ENCODE assay signal across 19 cellular contexts in genomic region chr16:75541236-75541635, GRCh38. TPM values are rescaled to one million over a fixed set of nuclear protein-coding genes. Genes with fewer than 3 reads are reported as not detected.
DNase-seq lines count a peak whose midpoint lies in the region; ATAC-seq and TF ChIP-seq lines count a peak whose summit lies in the region.
"Had no signal": no experiment of that assay in that cellular context is flagged by ENCODE, and none has a peak within 500 bp of the region (broad histone marks: within the 10 kb centered on the region; RNA-seq: fewer than 3 reads in every experiment).

No MANE protein-coding gene starts in this region.

- H3K36me3 Mint-ChIP-seq in activated CD4-positive, alpha-beta T cell treated with anti-CD3 and anti-CD28 coated beads, Interleukin-2, amount 10 ng/mL, durations not matched to agents 7 days and 5 days (ENCODE audit: low read depth): no peaks in the 10 kb centered on the region
- H3K36me3 Mint-ChIP-seq in chondrocyte (ENCODE audit: low read depth): peaks cover 2% of the 10 kb centered on the region

- no peak for TF ChIP-seq EP300 in transverse colon (IDR thresholded peaks at IDR 0.05; ENCODE audit: low read depth)

- TF ChIP-seq CTCF in chondrocyte (IDR thresholded peaks at IDR 0.05) (no peak), mucosa of descending colon (IDR thresholded peaks at IDR 0.05) (no peak), transverse colon (IDR thresholded peaks at IDR 0.05) (no peak)

- ATAC-seq in mucosa of descending colon (peak; percentile 87), GM21381 (IDR thresholded peaks at IDR 0.05; ENCODE audit: unreplicated experiment) (no peak)
- ATAC-seq: A549, GM12878, HepG2 had no signal

- H3K9me3 ChIP-seq in mucosa of descending colon (no peaks in the 10 kb centered on the region), transverse colon (no peaks in the 10 kb centered on the region)
- H3K9me3 ChIP-seq: A549 had no signal

- peak overlapping the region; percentile 31 for H3K27ac Mint-ChIP-seq in activated CD4-positive, alpha-beta T cell treated with anti-CD3 and anti-CD28 coated beads, Interleukin-2, amount 10 ng/mL, durations not matched to agents 7 days and 5 days
- H3K27ac Mint-ChIP-seq in chondrocyte (ENCODE audit: unreplicated experiment): no peak overlapping the region
- H3K27ac Mint-ChIP-seq: CD4-positive, alpha-beta T cell; H9 had no signal

- 65 to 68% methylated on average over 2 to 5 of the region's 5 CpGs for WGBS in transverse colon (ENCODE audit: low coverage in 1 of 2), 2 donors

- intact Hi-C loops in mucosa of descending colon (cut with DNase I, micrococcal nuclease) (no loop called here), transverse colon (cut with DNase I; ENCODE audit: low total_unique reads) (no loop called here)

- peak overlapping the region; percentile 77 to 80 (median 79) for H3K27ac ChIP-seq in transverse colon
- H3K27ac ChIP-seq: A549, C4-2B had no signal

- POLR2A ChIA-PET in activated CD4-positive, alpha-beta T cell treated with anti-CD3 and anti-CD28 coated beads, Interleukin-2, amount 10 ng/mL, durations not matched to agents 7 days and 5 days (lab: Charles Lee): no interaction called here

- in situ Hi-C loops in transverse colon (cut with MboI; ENCODE audit: low pct_ligation_motif_present in 1 of 4, low pct_unique_long_range_greater_than_20kb in 1 of 4, low sequenced_read_pairs in 3 of 4): no loop called here

- H3K4me1 ChIP-seq in mucosa of descending colon (ENCODE audit: low read depth) (peaks cover 26% of the 10 kb centered on the region), transverse colon (peaks cover 0 to 58% (median 31%) of the 10 kb centered on the region in 4 donors)
- H3K4me1 ChIP-seq: A549 had no signal

- DNase-seq in activated CD4-positive, alpha-beta T cell treated with anti-CD3 and anti-CD28 coated beads, Interleukin-2, amount 10 ng/mL, durations not matched to agents 7 days and 5 days: no peak
- DNase-seq in activated CD4-positive, alpha-beta T cell treated with anti-CD3 and anti-CD28 coated beads, Interleukin-2, amount 50 U/mL, for 1 hour: no peak
- peak; percentile 13 for DNase-seq in chondrocyte (ENCODE audit: low spot score)
- DNase-seq in mucosa of descending colon: peak; percentile 70 to 79 (median 71)
- DNase-seq in transverse colon: peak; percentile 72
- DNase-seq in NCI-H1694 treated with DMSO at 0.1 percent for 48 hours (lab: John Stamatoyannopoulos, UW): no peak
- no peak for DNase-seq in NCI-H69 (lab: John Stamatoyannopoulos, UW)
- DNase-seq: AML-193; CD4-positive, alpha-beta T cell; DMS53; DND-41; EL; H9 had no signal

- no peaks in the 10 kb centered on the region for H3K9me3 Mint-ChIP-seq in activated CD4-positive, alpha-beta T cell treated with anti-CD3 and anti-CD28 coated beads, Interleukin-2, amount 10 ng/mL, durations not matched to agents 7 days and 5 days
- no peaks in the 10 kb centered on the region for H3K9me3 Mint-ChIP-seq in chondrocyte (ENCODE audit: low read depth)
- H3K9me3 Mint-ChIP-seq: CD4-positive, alpha-beta T cell; H9 had no signal

- H3K36me3 ChIP-seq in mucosa of descending colon (ENCODE audit: low read depth) (no peaks in the 10 kb centered on the region), transverse colon (no peaks in the 10 kb centered on the region)

- CTCF ChIA-PET in activated CD4-positive, alpha-beta T cell treated with anti-CD3 and anti-CD28 coated beads, Interleukin-2, amount 10 ng/mL, durations not matched to agents 7 days and 5 days (lab: Charles Lee): interaction anchor here (1.6 kb wide), 1 partner anchor 10 kb away, joined by 5 read pairs; no protein-coding TSS in a partner anchor

- no peaks in the 10 kb centered on the region for H3K27me3 ChIP-seq in transverse colon

- H3K4me3 Mint-ChIP-seq in activated CD4-positive, alpha-beta T cell treated with anti-CD3 and anti-CD28 coated beads, Interleukin-2, amount 10 ng/mL, durations not matched to agents 7 days and 5 days: no peak overlapping the region
- H3K4me3 Mint-ChIP-seq in chondrocyte (ENCODE audit: unreplicated experiment): no peak overlapping the region
- H3K4me3 Mint-ChIP-seq: CD4-positive, alpha-beta T cell; H9 had no signal

- no peak for TF ChIP-seq POLR2A in transverse colon (IDR thresholded peaks at IDR 0.05)

- H3K4me1 Mint-ChIP-seq in activated CD4-positive, alpha-beta T cell treated with anti-CD3 and anti-CD28 coated beads, Interleukin-2, amount 10 ng/mL, durations not matched to agents 7 days and 5 days: peaks cover 3% of the 10 kb centered on the region
- no peaks in the 10 kb centered on the region for H3K4me1 Mint-ChIP-seq in chondrocyte (ENCODE audit: low read depth)

- H3K4me3 ChIP-seq in mucosa of descending colon: no peak overlapping the region
- no peak overlapping the region for H3K4me3 ChIP-seq in transverse colon
- H3K4me3 ChIP-seq: A549, GM12878 had no signal

- no peaks in the 10 kb centered on the region for H3K27me3 Mint-ChIP-seq in activated CD4-positive, alpha-beta T cell treated with anti-CD3 and anti-CD28 coated beads, Interleukin-2, amount 10 ng/mL, durations not matched to agents 7 days and 5 days
- H3K27me3 Mint-ChIP-seq in chondrocyte (ENCODE audit: low read depth): no peaks in the 10 kb centered on the region
- H3K27me3 Mint-ChIP-seq: CD4-positive, alpha-beta T cell had no signal

RNA-seq across cellular contexts. Expression of gene CHST5, which starts 5.3 kb away (rescaled TPM):
- total RNA-seq in activated CD4-positive, alpha-beta T cell treated with anti-CD3 and anti-CD28 coated beads, Interleukin-2, amount 10 ng/mL, durations not matched to agents 7 days and 5 days: under 1 TPM in 1 of 2 experiments, not detected in 1; 0.06 TPM
- 0.07 to 0.17 TPM (median 0.10 TPM) in 3 replicates for total RNA-seq in chondrocyte
- total RNA-seq in mucosa of descending colon: 100 to 1,000 TPM in 2 of 3 donors, 10 to 100 TPM in 1; 27.4 to 111 (median 105) TPM
- total RNA-seq in transverse colon: 10 to 100 TPM; 17.6 to 52.0 (median 33.8) TPM
- total RNA-seq: CD4-positive, alpha-beta T cell; G401; H9; HepG2 had no signal

RNA-seq across cellular contexts. Expression of gene TMEM231, which starts 14.8 kb away (rescaled TPM):
- 1 to 10 TPM; 1.9 to 2.2 TPM for total RNA-seq in activated CD4-positive, alpha-beta T cell treated with anti-CD3 and anti-CD28 coated beads, Interleukin-2, amount 10 ng/mL, durations not matched to agents 7 days and 5 days
- total RNA-seq in chondrocyte: 7.1 to 12.4 TPM (median 7.4 TPM) in 3 replicates
- 1 to 10 TPM; 4.7 to 7.3 (median 5.5) TPM for total RNA-seq in mucosa of descending colon
- total RNA-seq in transverse colon: 10 to 100 TPM in 1 of 4 donors, 1 to 10 TPM in 3; 1.5 to 12.5 (median 5.3) TPM

RNA-seq across cellular contexts. Expression of gene GABARAPL2, which starts 24.9 kb away (rescaled TPM):
- 10 to 100 TPM; 60.7 to 66.2 TPM for total RNA-seq in activated CD4-positive, alpha-beta T cell treated with anti-CD3 and anti-CD28 coated beads, Interleukin-2, amount 10 ng/mL, durations not matched to agents 7 days and 5 days
- total RNA-seq in chondrocyte (58.6 to 99.0 TPM (median 64.5 TPM) in 3 replicates), mucosa of descending colon (100 to 1,000 TPM in 2 of 3 donors, 10 to 100 TPM in 1; 81.4 to 110 (median 106) TPM), transverse colon (100 to 1,000 TPM in 1 of 4 donors, 10 to 100 TPM in 3; 40.0 to 128 (median 81.3) TPM)

RNA-seq across cellular contexts. Expression of gene CHST6, which starts 46.0 kb away (rescaled TPM):
- not detected for total RNA-seq in activated CD4-positive, alpha-beta T cell treated with anti-CD3 and anti-CD28 coated beads, Interleukin-2, amount 10 ng/mL, durations not matched to agents 7 days and 5 days
- 6.3 to 7.1 TPM (median 6.7 TPM) in 3 replicates for total RNA-seq in chondrocyte
- total RNA-seq in mucosa of descending colon: 1 to 10 TPM; 1.8 to 2.9 (median 2.9) TPM
- total RNA-seq in transverse colon: 1 to 10 TPM; 1.7 to 3.7 (median 2.9) TPM
- total RNA-seq: CD4-positive, alpha-beta T cell; G401 had no signal

Comparison
In these comparisons a context has a peak if more than half of its experiments do, and no peak if none do; other contexts are left out.
1. DNase-seq: peak in chondrocyte (single experiment), mucosa of descending colon (3 of 3) and transverse colon (single experiment); none in activated CD4-positive, alpha-beta T cell treated with anti-CD3 and anti-CD28 coated beads, Interleukin-2, amount 10 ng/mL, durations not matched to agents 7 days and 5 days (single experiment), activated CD4-positive, alpha-beta T cell treated with anti-CD3 and anti-CD28 coated beads, Interleukin-2, amount 50 U/mL, for 1 hour (single experiment), NCI-H1694 treated with DMSO at 0.1 percent for 48 hours (single experiment) and NCI-H69 (single experiment).
2. RNA of gene CHST5, which starts 5.3 kb away (total RNA-seq): 27.4 to 111 TPM in mucosa of descending colon and 17.6 to 52.0 TPM in transverse colon; 0.07 to 0.17 TPM in chondrocyte and 0.06 TPM in activated CD4-positive, alpha-beta T cell treated with anti-CD3 and anti-CD28 coated beads, Interleukin-2, amount 10 ng/mL, durations not matched to agents 7 days and 5 days; every median in the first group is over 10 times any median in the second.